ENCODE assay signal across 1 cellular context in the genomic region with DNA sequence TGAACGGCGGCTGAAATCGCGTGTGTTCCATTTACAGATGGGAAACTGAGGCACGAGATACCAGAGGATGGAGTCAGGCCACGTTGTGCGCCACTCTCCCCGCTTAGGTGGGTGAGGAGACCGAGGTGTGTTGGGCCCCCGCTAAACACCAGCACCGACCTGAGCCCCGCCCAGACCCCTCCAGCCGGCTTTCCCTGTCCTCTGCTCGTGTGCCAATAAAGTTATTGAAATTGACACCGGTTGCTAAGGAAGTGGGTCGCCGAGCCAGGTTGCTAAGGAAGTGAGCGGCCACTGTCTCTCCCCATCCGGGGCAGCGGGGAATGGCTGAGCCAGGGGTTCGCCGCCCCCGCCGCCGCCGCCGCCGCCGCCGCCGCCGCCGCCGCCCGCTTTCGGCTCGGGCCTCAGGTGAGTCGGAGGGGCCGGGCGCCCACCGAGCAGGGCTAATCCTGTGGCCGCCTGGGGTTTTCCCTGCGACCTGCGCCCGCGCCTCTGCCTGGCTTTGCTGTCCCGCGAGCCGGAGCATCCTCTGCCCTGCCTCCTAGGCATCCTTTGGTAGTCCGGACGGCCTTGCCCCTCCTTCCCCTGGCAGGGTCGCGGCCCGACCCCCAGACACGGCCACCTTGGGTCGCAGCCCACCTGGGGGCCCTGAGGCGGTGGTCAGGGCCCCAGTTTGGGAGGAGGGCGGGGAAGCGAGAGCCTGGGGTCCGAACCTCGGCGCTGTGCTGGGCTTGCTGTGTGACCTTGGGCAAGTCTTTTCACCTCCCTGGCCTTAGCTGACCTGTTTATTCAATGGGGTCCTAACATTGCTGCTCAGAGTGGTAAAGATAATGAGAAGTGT.
TF ChIP-seq lines count a peak whose summit lies in the region.

A gene (plus strand): TSS at position 291 of the 838 bp plus-strand sequence. CDS start 32,127 bp downstream, outside the sequence.

TF ChIP-seq in HepG2, 621 proteins besides CTCF, POLR2A, EP300 and RAD21 (continued from another document and continues in another):
- TF ChIP-seq, protein P1, sequence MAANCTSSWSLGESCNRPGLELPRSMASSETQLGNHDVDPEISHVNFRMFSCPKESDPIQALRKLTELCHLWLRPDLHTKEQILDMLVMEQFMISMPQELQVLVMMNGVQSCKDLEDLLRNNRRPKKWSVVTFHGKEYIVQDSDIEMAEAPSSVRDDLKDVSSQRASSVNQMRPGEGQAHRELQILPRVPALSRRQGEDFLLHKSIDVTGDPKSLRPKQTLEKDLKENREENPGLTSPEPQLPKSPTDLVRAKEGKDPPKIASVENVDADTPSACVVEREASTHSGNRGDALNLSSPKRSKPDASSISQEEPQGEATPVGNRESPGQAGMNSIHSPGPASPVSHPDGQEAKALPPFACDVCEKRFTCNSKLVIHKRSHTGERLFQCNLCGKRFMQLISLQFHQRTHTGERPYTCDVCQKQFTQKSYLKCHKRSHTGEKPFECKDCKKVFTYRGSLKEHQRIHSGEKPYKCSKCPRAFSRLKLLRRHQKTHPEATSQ (CRISPR knock-in tag; IDR thresholded peaks at IDR 0.05; ENCODE audit: borderline replicate concordance): peak; percentile 82; the same call in 1 of the 2 replicates
- TF ChIP-seq RFX3 (CRISPR knock-in tag; IDR thresholded peaks at IDR 0.05) (peak; percentile 97), ZNF20 (CRISPR knock-in tag; IDR thresholded peaks at IDR 0.05) (0 out of 2 replicates have a peak, but pooled peaks have one; percentile 13), HCFC1 (IDR thresholded peaks at IDR 0.05; ENCODE audit: low read depth, low read length) (peak; percentile 74), ELF4 (CRISPR knock-in tag; IDR thresholded peaks at IDR 0.05; ENCODE audit: borderline replicate concordance) (peak; percentile 98), MAZ (IDR thresholded peaks at IDR 0.05; ENCODE audit: borderline replicate concordance, low read depth, low read length) (peak; percentile 97), MAZ (CRISPR knock-in tag; IDR thresholded peaks at IDR 0.05; ENCODE audit: low read depth) (peak; percentile 91), POLR2G (IDR thresholded peaks at IDR 0.05; ENCODE audit: low read depth, low read length) (peak; percentile 73), NR1H2 (CRISPR knock-in tag; IDR thresholded peaks at IDR 0.05; ENCODE audit: borderline replicate concordance, low read depth) (peak; percentile 63; the same call in 1 of the 2 replicates), SNAPC2 (CRISPR knock-in tag; IDR thresholded peaks at IDR 0.05) (peak; percentile 81; the same call in 1 of the 2 replicates), SIX1 (CRISPR knock-in tag; IDR thresholded peaks at IDR 0.05; ENCODE audit: borderline replicate concordance) (peak; percentile 40; the same call in 1 of the 2 replicates), ZNF670 (CRISPR knock-in tag; IDR thresholded peaks at IDR 0.05; ENCODE audit: borderline replicate concordance) (no peak), ZNF598 (CRISPR knock-in tag; IDR thresholded peaks at IDR 0.05; ENCODE audit: borderline replicate concordance) (peak; percentile 87; the same call in 1 of the 2 replicates), RCOR2 (CRISPR knock-in tag; IDR thresholded peaks at IDR 0.05) (peak; percentile 60), KLF11 (CRISPR knock-in tag; IDR thresholded peaks at IDR 0.05) (no peak), NR2F6 (IDR thresholded peaks at IDR 0.05) (no peak), NR2F6 (CRISPR knock-in tag; IDR thresholded peaks at IDR 0.05) (peak; percentile 50; the same call in 1 of the 2 replicates), JDP2 (CRISPR knock-in tag; IDR thresholded peaks at IDR 0.05; ENCODE audit: borderline replicate concordance) (no peak), HMG20B (CRISPR knock-in tag; conservative IDR thresholded peaks at IDR 0.05) (peak; percentile 71; the same call in 1 of the 2 replicates), HES4 (CRISPR knock-in tag; IDR thresholded peaks at IDR 0.05; ENCODE audit: borderline replicate concordance) (peak; percentile 88), HDAC2 (CRISPR knock-in tag; IDR thresholded peaks at IDR 0.05) (peak; percentile 58; the same call in 1 of the 2 replicates), ARHGAP35 (CRISPR knock-in tag; IDR thresholded peaks at IDR 0.05; ENCODE audit: borderline replicate concordance) (peak; percentile 68; the same call in 1 of the 2 replicates), KDM5A (IDR thresholded peaks at IDR 0.05; ENCODE audit: borderline replicate concordance, low read length) (peak; percentile 88; the same call in 1 of the 2 replicates), CREM (IDR thresholded peaks at IDR 0.05) (peak; percentile 52; the same call in 1 of the 2 replicates), CREM (CRISPR knock-in tag; IDR thresholded peaks at IDR 0.05) (no peak), SMARCE1 (IDR thresholded peaks at IDR 0.05; ENCODE audit: borderline replicate concordance) (no peak), PHF5A (CRISPR knock-in tag; IDR thresholded peaks at IDR 0.05; ENCODE audit: low read depth, unreplicated experiment) (peak; percentile 62), TCF7 (IDR thresholded peaks at IDR 0.05; ENCODE audit: low read depth) (no peak), BORCS8-MEF2B (CRISPR knock-in tag; IDR thresholded peaks at IDR 0.05) (peak; percentile 73), ZNF724P (CRISPR knock-in tag; IDR thresholded peaks at IDR 0.05; ENCODE audit: borderline replicate concordance) (no peak), PHF21A (CRISPR knock-in tag; IDR thresholded peaks at IDR 0.05) (peak; percentile 71), SOX6 (IDR thresholded peaks at IDR 0.05) (no peak), SOX6 (CRISPR knock-in tag; IDR thresholded peaks at IDR 0.05) (peak; percentile 81), EHMT2 (IDR thresholded peaks at IDR 0.05; ENCODE audit: borderline replicate concordance, low read depth, low read length) (0 out of 2 replicates have a peak, but pooled peaks have one; percentile 31)
- TF ChIP-seq, protein P2, sequence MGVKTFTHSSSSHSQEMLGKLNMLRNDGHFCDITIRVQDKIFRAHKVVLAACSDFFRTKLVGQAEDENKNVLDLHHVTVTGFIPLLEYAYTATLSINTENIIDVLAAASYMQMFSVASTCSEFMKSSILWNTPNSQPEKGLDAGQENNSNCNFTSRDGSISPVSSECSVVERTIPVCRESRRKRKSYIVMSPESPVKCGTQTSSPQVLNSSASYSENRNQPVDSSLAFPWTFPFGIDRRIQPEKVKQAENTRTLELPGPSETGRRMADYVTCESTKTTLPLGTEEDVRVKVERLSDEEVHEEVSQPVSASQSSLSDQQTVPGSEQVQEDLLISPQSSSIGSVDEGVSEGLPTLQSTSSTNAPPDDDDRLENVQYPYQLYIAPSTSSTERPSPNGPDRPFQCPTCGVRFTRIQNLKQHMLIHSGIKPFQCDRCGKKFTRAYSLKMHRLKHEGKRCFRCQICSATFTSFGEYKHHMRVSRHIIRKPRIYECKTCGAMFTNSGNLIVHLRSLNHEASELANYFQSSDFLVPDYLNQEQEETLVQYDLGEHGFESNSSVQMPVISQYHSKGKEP (CRISPR knock-in tag; IDR thresholded peaks at IDR 0.05): no peak
- TF ChIP-seq, protein P3, sequence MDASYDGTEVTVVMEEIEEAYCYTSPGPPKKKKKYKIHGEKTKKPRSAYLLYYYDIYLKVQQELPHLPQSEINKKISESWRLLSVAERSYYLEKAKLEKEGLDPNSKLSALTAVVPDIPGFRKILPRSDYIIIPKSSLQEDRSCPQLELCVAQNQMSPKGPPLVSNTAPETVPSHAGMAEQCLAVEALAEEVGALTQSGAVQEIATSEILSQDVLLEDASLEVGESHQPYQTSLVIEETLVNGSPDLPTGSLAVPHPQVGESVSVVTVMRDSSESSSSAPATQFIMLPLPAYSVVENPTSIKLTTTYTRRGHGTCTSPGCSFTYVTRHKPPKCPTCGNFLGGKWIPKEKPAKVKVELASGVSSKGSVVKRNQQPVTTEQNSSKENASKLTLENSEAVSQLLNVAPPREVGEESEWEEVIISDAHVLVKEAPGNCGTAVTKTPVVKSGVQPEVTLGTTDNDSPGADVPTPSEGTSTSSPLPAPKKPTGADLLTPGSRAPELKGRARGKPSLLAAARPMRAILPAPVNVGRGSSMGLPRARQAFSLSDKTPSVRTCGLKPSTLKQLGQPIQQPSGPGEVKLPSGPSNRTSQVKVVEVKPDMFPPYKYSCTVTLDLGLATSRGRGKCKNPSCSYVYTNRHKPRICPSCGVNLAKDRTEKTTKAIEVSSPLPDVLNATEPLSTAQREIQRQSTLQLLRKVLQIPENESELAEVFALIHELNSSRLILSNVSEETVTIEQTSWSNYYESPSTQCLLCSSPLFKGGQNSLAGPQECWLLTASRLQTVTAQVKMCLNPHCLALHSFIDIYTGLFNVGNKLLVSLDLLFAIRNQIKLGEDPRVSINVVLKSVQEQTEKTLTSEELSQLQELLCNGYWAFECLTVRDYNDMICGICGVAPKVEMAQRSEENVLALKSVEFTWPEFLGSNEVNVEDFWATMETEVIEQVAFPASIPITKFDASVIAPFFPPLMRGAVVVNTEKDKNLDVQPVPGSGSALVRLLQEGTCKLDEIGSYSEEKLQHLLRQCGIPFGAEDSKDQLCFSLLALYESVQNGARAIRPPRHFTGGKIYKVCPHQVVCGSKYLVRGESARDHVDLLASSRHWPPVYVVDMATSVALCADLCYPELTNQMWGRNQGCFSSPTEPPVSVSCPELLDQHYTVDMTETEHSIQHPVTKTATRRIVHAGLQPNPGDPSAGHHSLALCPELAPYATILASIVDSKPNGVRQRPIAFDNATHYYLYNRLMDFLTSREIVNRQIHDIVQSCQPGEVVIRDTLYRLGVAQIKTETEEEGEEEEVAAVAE (CRISPR knock-in tag; IDR thresholded peaks at IDR 0.05; ENCODE audit: borderline replicate concordance): no peak; the same call in 1 of the 2 replicates
- TF ChIP-seq, protein P4, sequence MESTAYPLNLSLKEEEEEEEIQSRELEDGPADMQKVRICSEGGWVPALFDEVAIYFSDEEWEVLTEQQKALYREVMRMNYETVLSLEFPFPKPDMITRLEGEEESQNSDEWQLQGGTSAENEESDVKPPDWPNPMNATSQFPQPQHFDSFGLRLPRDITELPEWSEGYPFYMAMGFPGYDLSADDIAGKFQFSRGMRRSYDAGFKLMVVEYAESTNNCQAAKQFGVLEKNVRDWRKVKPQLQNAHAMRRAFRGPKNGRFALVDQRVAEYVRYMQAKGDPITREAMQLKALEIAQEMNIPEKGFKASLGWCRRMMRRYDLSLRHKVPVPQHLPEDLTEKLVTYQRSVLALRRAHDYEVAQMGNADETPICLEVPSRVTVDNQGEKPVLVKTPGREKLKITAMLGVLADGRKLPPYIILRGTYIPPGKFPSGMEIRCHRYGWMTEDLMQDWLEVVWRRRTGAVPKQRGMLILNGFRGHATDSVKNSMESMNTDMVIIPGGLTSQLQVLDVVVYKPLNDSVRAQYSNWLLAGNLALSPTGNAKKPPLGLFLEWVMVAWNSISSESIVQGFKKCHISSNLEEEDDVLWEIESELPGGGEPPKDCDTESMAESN (CRISPR knock-in tag; conservative IDR thresholded peaks at IDR 0.05): no peak
- TF ChIP-seq, protein P5, sequence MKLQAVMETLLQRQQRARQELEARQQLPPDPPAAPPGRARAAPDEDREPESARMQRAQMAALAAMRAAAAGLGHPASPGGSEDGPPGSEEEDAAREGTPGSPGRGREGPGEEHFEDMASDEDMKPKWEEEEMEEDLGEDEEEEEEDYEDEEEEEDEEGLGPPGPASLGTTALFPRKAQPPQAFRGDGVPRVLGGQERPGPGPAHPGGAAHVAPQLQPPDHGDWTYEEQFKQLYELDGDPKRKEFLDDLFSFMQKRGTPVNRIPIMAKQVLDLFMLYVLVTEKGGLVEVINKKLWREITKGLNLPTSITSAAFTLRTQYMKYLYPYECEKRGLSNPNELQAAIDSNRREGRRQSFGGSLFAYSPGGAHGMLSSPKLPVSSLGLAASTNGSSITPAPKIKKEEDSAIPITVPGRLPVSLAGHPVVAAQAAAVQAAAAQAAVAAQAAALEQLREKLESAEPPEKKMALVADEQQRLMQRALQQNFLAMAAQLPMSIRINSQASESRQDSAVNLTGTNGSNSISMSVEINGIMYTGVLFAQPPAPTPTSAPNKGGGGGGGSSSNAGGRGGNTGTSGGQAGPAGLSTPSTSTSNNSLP (IDR thresholded peaks at IDR 0.05; ENCODE audit: low read depth, low read length): peak; percentile 58; the same call in 1 of the 2 replicates
- TF ChIP-seq, protein P6, sequence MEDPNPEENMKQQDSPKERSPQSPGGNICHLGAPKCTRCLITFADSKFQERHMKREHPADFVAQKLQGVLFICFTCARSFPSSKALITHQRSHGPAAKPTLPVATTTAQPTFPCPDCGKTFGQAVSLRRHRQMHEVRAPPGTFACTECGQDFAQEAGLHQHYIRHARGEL (CRISPR knock-in tag; IDR thresholded peaks at IDR 0.05): no peak
- TF ChIP-seq, protein P7, sequence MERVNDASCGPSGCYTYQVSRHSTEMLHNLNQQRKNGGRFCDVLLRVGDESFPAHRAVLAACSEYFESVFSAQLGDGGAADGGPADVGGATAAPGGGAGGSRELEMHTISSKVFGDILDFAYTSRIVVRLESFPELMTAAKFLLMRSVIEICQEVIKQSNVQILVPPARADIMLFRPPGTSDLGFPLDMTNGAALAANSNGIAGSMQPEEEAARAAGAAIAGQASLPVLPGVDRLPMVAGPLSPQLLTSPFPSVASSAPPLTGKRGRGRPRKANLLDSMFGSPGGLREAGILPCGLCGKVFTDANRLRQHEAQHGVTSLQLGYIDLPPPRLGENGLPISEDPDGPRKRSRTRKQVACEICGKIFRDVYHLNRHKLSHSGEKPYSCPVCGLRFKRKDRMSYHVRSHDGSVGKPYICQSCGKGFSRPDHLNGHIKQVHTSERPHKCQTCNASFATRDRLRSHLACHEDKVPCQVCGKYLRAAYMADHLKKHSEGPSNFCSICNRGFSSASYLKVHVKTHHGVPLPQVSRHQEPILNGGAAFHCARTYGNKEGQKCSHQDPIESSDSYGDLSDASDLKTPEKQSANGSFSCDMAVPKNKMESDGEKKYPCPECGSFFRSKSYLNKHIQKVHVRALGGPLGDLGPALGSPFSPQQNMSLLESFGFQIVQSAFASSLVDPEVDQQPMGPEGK (CRISPR knock-in tag; IDR thresholded peaks at IDR 0.05): peak; percentile 98
- TF ChIP-seq, protein P8, sequence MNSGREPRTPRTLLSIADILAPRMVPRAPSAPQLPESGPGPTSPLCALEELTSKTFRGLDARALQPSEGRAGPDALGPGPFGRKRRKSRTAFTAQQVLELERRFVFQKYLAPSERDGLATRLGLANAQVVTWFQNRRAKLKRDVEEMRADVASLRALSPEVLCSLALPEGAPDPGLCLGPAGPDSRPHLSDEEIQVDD (CRISPR knock-in tag; IDR thresholded peaks at IDR 0.05; ENCODE audit: borderline replicate concordance): no peak; the same call in 1 of the 2 replicates
- TF ChIP-seq, protein P9, sequence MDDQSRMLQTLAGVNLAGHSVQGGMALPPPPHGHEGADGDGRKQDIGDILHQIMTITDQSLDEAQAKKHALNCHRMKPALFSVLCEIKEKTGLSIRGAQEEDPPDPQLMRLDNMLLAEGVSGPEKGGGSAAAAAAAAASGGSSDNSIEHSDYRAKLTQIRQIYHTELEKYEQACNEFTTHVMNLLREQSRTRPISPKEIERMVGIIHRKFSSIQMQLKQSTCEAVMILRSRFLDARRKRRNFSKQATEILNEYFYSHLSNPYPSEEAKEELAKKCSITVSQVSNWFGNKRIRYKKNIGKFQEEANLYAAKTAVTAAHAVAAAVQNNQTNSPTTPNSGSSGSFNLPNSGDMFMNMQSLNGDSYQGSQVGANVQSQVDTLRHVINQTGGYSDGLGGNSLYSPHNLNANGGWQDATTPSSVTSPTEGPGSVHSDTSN (CRISPR knock-in tag; IDR thresholded peaks at IDR 0.05; ENCODE audit: borderline replicate concordance): no peak; the same call in 1 of the 2 replicates
- TF ChIP-seq, protein P10, sequence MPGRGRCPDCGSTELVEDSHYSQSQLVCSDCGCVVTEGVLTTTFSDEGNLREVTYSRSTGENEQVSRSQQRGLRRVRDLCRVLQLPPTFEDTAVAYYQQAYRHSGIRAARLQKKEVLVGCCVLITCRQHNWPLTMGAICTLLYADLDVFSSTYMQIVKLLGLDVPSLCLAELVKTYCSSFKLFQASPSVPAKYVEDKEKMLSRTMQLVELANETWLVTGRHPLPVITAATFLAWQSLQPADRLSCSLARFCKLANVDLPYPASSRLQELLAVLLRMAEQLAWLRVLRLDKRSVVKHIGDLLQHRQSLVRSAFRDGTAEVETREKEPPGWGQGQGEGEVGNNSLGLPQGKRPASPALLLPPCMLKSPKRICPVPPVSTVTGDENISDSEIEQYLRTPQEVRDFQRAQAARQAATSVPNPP (CRISPR knock-in tag; IDR thresholded peaks at IDR 0.05): peak; percentile 83; the same call in 1 of the 2 replicates
